In the genomic region with DNA sequence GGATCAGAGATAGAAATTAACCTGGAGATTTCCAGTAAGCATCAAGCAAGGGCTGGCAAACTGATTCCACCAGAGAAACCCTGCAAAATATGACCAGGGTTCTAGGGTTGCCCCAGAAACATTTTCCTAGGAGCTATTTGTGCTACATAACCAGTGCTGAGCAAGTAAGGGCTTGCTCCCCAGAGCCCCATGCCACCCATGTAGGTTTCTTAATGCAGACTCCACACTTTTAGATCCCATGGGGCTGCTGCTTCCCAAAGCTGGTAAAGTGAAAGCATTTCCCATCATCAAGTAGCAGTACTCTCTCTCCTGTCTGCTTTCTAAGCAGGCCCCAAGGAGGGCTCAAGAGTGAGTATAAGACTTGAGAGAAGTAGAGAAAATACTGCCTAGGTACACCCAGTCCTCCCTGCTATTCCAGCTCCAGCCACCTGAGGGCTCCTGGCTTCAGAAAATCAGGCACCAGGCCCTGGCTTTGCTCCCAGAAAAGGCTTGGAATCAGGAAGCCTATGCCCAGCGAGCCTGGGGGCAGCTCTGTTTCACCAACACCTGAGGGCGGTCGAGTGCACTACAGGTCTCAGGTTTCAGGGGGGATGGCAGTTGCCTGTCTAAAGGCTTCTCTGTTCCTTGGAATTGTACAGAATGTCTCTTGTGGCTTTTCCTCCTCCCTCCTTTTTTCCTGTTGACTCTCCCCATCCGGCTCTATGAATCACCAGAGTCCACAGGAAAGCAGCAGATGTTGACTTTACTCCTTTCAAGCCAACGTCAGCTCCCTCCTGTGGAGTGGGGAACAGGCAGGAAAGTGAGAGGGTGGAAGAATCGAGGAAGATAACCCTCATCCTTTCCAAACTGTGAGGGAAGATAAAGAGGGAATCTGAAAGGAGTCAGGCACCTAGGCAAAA, we compare ENCODE assay signal across 8 cellular contexts. TPM values are rescaled to one million over a fixed set of nuclear protein-coding genes. Genes with fewer than 3 reads are reported as not detected.
DNase-seq lines count a peak whose midpoint lies in the region; ATAC-seq, FAIRE-seq and TF ChIP-seq lines count a peak whose summit lies in the region.

No MANE protein-coding gene starts in this region.

- TF ChIP-seq CTCF in HL-60 (IDR thresholded peaks at IDR 0.05; ENCODE audit: insufficient read depth, low read length) (peak; percentile 95), H1 (IDR thresholded peaks at IDR 0.05; ENCODE audit: control extremely low read depth in 1 of 3, insufficient read depth in 1 of 3, low read depth in 1 of 3, low read length in 3 of 3) (peak; percentile 84 to 99 (median 99)), lower lobe of right lung (IDR thresholded peaks at IDR 0.05) (peak; percentile 94)

- H2BK12ac ChIP-seq in H1 (ENCODE audit: low read depth, low read length), result peak overlapping the region; percentile 27; the same call in 1 of the 2 replicates

- H2BK20ac ChIP-seq in H1 (ENCODE audit: low read length), result no peak overlapping the region

- no peak overlapping the region for H2AK5ac ChIP-seq in H1 (ENCODE audit: low read depth, low read length)

- TF ChIP-seq RAD21 in H1 (IDR thresholded peaks at IDR 0.05 in 1 of 2, conservative IDR thresholded peaks at IDR 0.05 in 1 of 2; ENCODE audit: low read depth in 2 of 2, low read length in 2 of 2), result peak; percentile 96 to 99

- no peaks in the 10 kb centered on the region for H3K9me3 ChIP-seq in CD4-positive, alpha-beta memory T cell (ENCODE audit: control insufficient read depth in 1 of 2, low read length in 2 of 2)
- H3K9me3 ChIP-seq in H1 (ENCODE audit: insufficient read depth in 2 of 2, low read depth in 1 of 2, low read length in 1 of 2) (no peaks in the 10 kb centered on the region), lower lobe of right lung (no peaks in the 10 kb centered on the region)

- no peak overlapping the region for H3K9ac ChIP-seq in H1 (replicated peaks in 1 of 4; ENCODE audit: extremely low read depth in 1 of 4, low read depth in 3 of 4, low read length in 3 of 4)

- 14% methylated on average over 6 of the region's 6 CpGs; no CpG with 5 or more reads in 1 of the 2 experiments for WGBS in H1 (ENCODE audit: extremely low coverage in 1 of 2, insufficient coverage in 1 of 2, insufficient read length in 1 of 2, insufficient replicate concordance in 2 of 2, low coverage in 1 of 2, low lambda C conversion rate in 2 of 2, missing lambda C conversion rate in 1 of 2), 2 experiments

- peak overlapping the region; percentile 88 for H2AFZ ChIP-seq in H1 (ENCODE audit: low read length)

- H2BK120ac ChIP-seq in H1 (replicated peaks; ENCODE audit: low read depth, low read length), result no peak overlapping the region

- no peak overlapping the region for H3K23ac ChIP-seq in H1 (ENCODE audit: insufficient read length)

- no peaks in the 10 kb centered on the region for H3K27me3 ChIP-seq in CD4-positive, alpha-beta memory T cell (ENCODE audit: insufficient read depth, low read length)
- H3K27me3 ChIP-seq in HL-60 (ENCODE audit: insufficient read depth, poor library complexity, severe bottlenecking), result no peaks in the 10 kb centered on the region
- H3K27me3 ChIP-seq in H1 (replicated peaks in 1 of 4; ENCODE audit: control insufficient read depth in 3 of 4, extremely low read depth in 1 of 4, insufficient read depth in 3 of 4, low read length in 3 of 4), result no peaks in the 10 kb centered on the region
- H3K27me3 ChIP-seq in lower lobe of right lung (ENCODE audit: low read depth), result no peaks in the 10 kb centered on the region

- no peak overlapping the region for H3K27ac ChIP-seq in CD4-positive, alpha-beta memory T cell (ENCODE audit: low read depth, low read length)
- no peak overlapping the region for H3K27ac ChIP-seq in HL-60 (replicated peaks)
- no peak overlapping the region for H3K27ac ChIP-seq in H1 (ENCODE audit: low read depth, low read length)
- H3K27ac ChIP-seq in lower lobe of right lung, result peak overlapping the region; percentile 88

- H3K4me1 Mint-ChIP-seq in CD4-positive, alpha-beta memory T cell, result peaks cover 0 to 2% (median under 1%) of the 10 kb centered on the region in 4 donors
- H3K4me1 Mint-ChIP-seq in activated CD8-positive, alpha-beta T cell treated with anti-CD3 and anti-CD28 coated beads, Interleukin-2, amount 10 ng/mL, durations not matched to agents 7 days and 5 days (ENCODE audit: low read depth), result peaks cover 1% of the 10 kb centered on the region

- H3K4me3 Mint-ChIP-seq in CD4-positive, alpha-beta memory T cell, result no peak overlapping the region
- no peak overlapping the region for H3K4me3 Mint-ChIP-seq in activated CD8-positive, alpha-beta T cell treated with anti-CD3 and anti-CD28 coated beads, Interleukin-2, amount 10 ng/mL, durations not matched to agents 7 days and 5 days

- H4K91ac ChIP-seq in H1 (replicated peaks; ENCODE audit: insufficient read length, low read length), result no peak overlapping the region

- no peaks in the 10 kb centered on the region for H4K20me1 ChIP-seq in H1 (replicated peaks in 1 of 2; ENCODE audit: control insufficient read depth in 1 of 2, insufficient read depth in 2 of 2, low read length in 2 of 2)

- peak overlapping the region; percentile 99 for H2BK15ac ChIP-seq in H1 (ENCODE audit: low read length)

- peak overlapping the region; percentile 68; the same call in 1 of the 2 replicates for H3K18ac ChIP-seq in H1 (ENCODE audit: extremely low read depth, low read length)

- no peaks in the 10 kb centered on the region for H3K79me2 ChIP-seq in H1 (ENCODE audit: control insufficient read depth in 1 of 2, insufficient read depth in 2 of 2, low read length in 2 of 2)

- DNase-seq in CD4-positive, alpha-beta memory T cell, result peak; percentile 21 to 50 (median 38)
- DNase-seq in HL-60 (ENCODE audit: low read depth in 1 of 2, low spot score in 1 of 2) (peak; percentile 48 to 61), NCI-H748 (lab: John Stamatoyannopoulos, UW; ENCODE audit: unreplicated experiment) (peak; percentile 98), H1 (ENCODE audit: low read depth in 1 of 2, low spot score in 2 of 2) (peak; percentile 94 to 96), lower lobe of right lung (peak; percentile 95)
- peak; percentile 62 for DNase-seq in activated CD8-positive, alpha-beta T cell treated with anti-CD3 and anti-CD28 coated beads, Interleukin-2, amount 10 ng/mL, durations not matched to agents 7 days and 5 days
- DNase-seq in stimulated activated CD4-positive, alpha-beta T cell treated with anti-CD3 and anti-CD28 coated beads, Interleukin-4, amount 100 ng/mL, for 4 hours, result peak; percentile 33 to 43

- TF ChIP-seq POLR2A in H1 (IDR thresholded peaks at IDR 0.05; ENCODE audit: control extremely low read depth in 1 of 2, low read depth in 2 of 2, low read length in 2 of 2), result peak in 1 of 2 experiments; percentile 27; a peak in 1 of 3 replicates

- CTCF ChIA-PET in CD4-positive, alpha-beta memory T cell (lab: Charles Lee; ENCODE audit: partially characterized antibody), result interaction anchor here (0.7 to 4.4 kb wide), 23 partner anchors 10 to 134 kb away, joined by 3 to 43 read pairs (median 5); partner anchors contain the start of genes HJV, ITGA10, LIX1L and NUDT17
- CTCF ChIA-PET in activated CD8-positive, alpha-beta T cell treated with anti-CD3 and anti-CD28 coated beads, Interleukin-2, amount 10 ng/mL, durations not matched to agents 7 days and 5 days (lab: Charles Lee), result interaction anchor here (0.8 to 4.7 kb wide), 33 partner anchors 8 to 140 kb away, joined by 3 to 41 read pairs (median 6); partner anchors contain the start of genes ANKRD34A, ITGA10, LIX1L and NUDT17
- CTCF ChIA-PET in H1 (lab: Charles Lee; ENCODE audit: partially characterized antibody), result interaction anchor here (1.1 to 8.7 kb wide), 35 partner anchors 8 to 144 kb away, joined by 3 to 146 read pairs (median 8); partner anchors contain the start of genes ANKRD34A, ITGA10, LIX1L and NUDT17

- no peaks in the 10 kb centered on the region for H3K79me1 ChIP-seq in H1 (ENCODE audit: low read depth, low read length)

- H3K36me3 Mint-ChIP-seq in CD4-positive, alpha-beta memory T cell, result no peaks in the 10 kb centered on the region
- no peaks in the 10 kb centered on the region for H3K36me3 Mint-ChIP-seq in activated CD8-positive, alpha-beta T cell treated with anti-CD3 and anti-CD28 coated beads, Interleukin-2, amount 10 ng/mL, durations not matched to agents 7 days and 5 days (ENCODE audit: low read depth)

- peak; percentile 78 for ATAC-seq in activated CD8-positive, alpha-beta T cell treated with anti-CD3 and anti-CD28 coated beads, Interleukin-2, amount 10 ng/mL, durations not matched to agents 7 days and 5 days
- ATAC-seq in lower lobe of right lung (peak; percentile 95 to 96), HG03457 (IDR thresholded peaks at IDR 0.05; ENCODE audit: unreplicated experiment) (no peak)

- intact Hi-C loops in CD4-positive, alpha-beta memory T cell (cut with micrococcal nuclease), result loop anchor here (1.0 kb wide), 1 partner anchor 121 kb away; no protein-coding TSS in a partner anchor
- intact Hi-C loops in lower lobe of right lung (cut with DNase I), result no loop called here

- peak overlapping the region; percentile 57; the same call in 1 of the 2 replicates for H2BK5ac ChIP-seq in H1 (ENCODE audit: low read depth, low read length)

- H3K23me2 ChIP-seq in H1 (ENCODE audit: low read depth, low read length), result no peaks in the 10 kb centered on the region

- no peaks in the 10 kb centered on the region for H3K9me3 Mint-ChIP-seq in CD4-positive, alpha-beta memory T cell
- no peaks in the 10 kb centered on the region for H3K9me3 Mint-ChIP-seq in activated CD8-positive, alpha-beta T cell treated with anti-CD3 and anti-CD28 coated beads, Interleukin-2, amount 10 ng/mL, durations not matched to agents 7 days and 5 days (ENCODE audit: insufficient read depth)

- no peak overlapping the region for H3K4me3 ChIP-seq in CD4-positive, alpha-beta memory T cell (ENCODE audit: low read length in 2 of 2)
- H3K4me3 ChIP-seq in HL-60 (replicated peaks; ENCODE audit: insufficient read depth, low read length) (no peak overlapping the region), H1 (ENCODE audit: extremely low read depth in 1 of 4, insufficient read depth in 2 of 4, low read depth in 3 of 4, low read length in 4 of 4) (peak overlapping the region in 3 of 4 experiments; percentile 2 to 48 (median 3); a peak in 4 of 8 replicates), lower lobe of right lung (peak overlapping the region; percentile 29)

- H3K27ac Mint-ChIP-seq in CD4-positive, alpha-beta memory T cell, result no peak overlapping the region
- H3K27ac Mint-ChIP-seq in activated CD8-positive, alpha-beta T cell treated with anti-CD3 and anti-CD28 coated beads, Interleukin-2, amount 10 ng/mL, durations not matched to agents 7 days and 5 days, result peak overlapping the region; percentile 40

- H3K4me1 ChIP-seq in CD4-positive, alpha-beta memory T cell (ENCODE audit: insufficient read depth, low read length), result no peaks in the 10 kb centered on the region
- peaks cover 0 to 6% (median 4%) of the 10 kb centered on the region in 4 experiments; a peak in 3 of 7 replicates for H3K4me1 ChIP-seq in H1 (replicated peaks in 1 of 4; ENCODE audit: control insufficient read depth in 3 of 4, insufficient read depth in 4 of 4, low read length in 3 of 4)
- H3K4me1 ChIP-seq in lower lobe of right lung, result peaks cover 34% of the 10 kb centered on the region

- no peak for TF ChIP-seq EP300 in H1 (IDR thresholded peaks at IDR 0.05; ENCODE audit: borderline replicate concordance in 1 of 2, low read depth in 2 of 2, low read length in 2 of 2)

- H3K36me3 ChIP-seq in CD4-positive, alpha-beta memory T cell (ENCODE audit: insufficient read depth, low read length), result no peaks in the 10 kb centered on the region
- H3K36me3 ChIP-seq in H1 (ENCODE audit: control insufficient read depth in 2 of 4, insufficient read depth in 4 of 4, low read length in 3 of 4) (no peaks in the 10 kb centered on the region), lower lobe of right lung (no peaks in the 10 kb centered on the region)

- H4K8ac ChIP-seq in H1 (ENCODE audit: extremely low read depth, insufficient read depth, low read length), result no peak overlapping the region

- FAIRE-seq in H1 (lab: Jason Lieb, UNC), result peak; percentile 80

- H3K4ac ChIP-seq in H1 (replicated peaks; ENCODE audit: insufficient read length, low read depth, low read length), result no peak overlapping the region

- H3K14ac ChIP-seq in H1 (ENCODE audit: insufficient read length), result no peak overlapping the region

- peaks cover 0 to under 1% of the 10 kb centered on the region in 2 donors for H3K27me3 Mint-ChIP-seq in CD4-positive, alpha-beta memory T cell
- H3K27me3 Mint-ChIP-seq in activated CD8-positive, alpha-beta T cell treated with anti-CD3 and anti-CD28 coated beads, Interleukin-2, amount 10 ng/mL, durations not matched to agents 7 days and 5 days (ENCODE audit: low read depth), result no peaks in the 10 kb centered on the region

- H4K5ac ChIP-seq in H1 (ENCODE audit: insufficient read length, low read depth, low read length), result no peak overlapping the region

- H3K56ac ChIP-seq in H1 (replicated peaks; ENCODE audit: insufficient read length, low read depth, low read length), result no peak overlapping the region

- POLR2A ChIA-PET in CD4-positive, alpha-beta memory T cell (lab: Charles Lee; ENCODE audit: partially characterized antibody), result interaction anchor here (0.7 to 2.8 kb wide), 6 partner anchors 27 to 115 kb away, joined by 3 to 12 read pairs (median 4); partner anchors contain the start of genes NUDT17, PIAS3 and RBM8A
- POLR2A ChIA-PET in activated CD8-positive, alpha-beta T cell treated with anti-CD3 and anti-CD28 coated beads, Interleukin-2, amount 10 ng/mL, durations not matched to agents 7 days and 5 days (lab: Charles Lee), result interaction anchor here (0.9 to 1.2 kb wide), 2 partner anchors 19 to 32 kb away, joined by 3 read pairs; no protein-coding TSS in a partner anchor
- POLR2A ChIA-PET in H1 (lab: Charles Lee; ENCODE audit: partially characterized antibody), result interaction anchor here (0.5 to 2.1 kb wide), 13 partner anchors 10 to 160 kb away, joined by 3 to 8 read pairs (median 3); partner anchors contain the start of genes NUDT17 and PEX11B

- H3K4me2 ChIP-seq in H1 (ENCODE audit: insufficient read depth in 1 of 2, low read depth in 2 of 2, low read length in 2 of 2), result peak overlapping the region; percentile 30 to 57; a peak in 3 of 4 replicates

RNA-seq across cellular contexts. Expression of gene ANKRD35, which starts 6.2 kb away (rescaled TPM):
- total RNA-seq in CD4-positive, alpha-beta memory T cell, result not detected
- under 1 TPM in 1 of 2 donors, not detected in 1; 0.34 TPM for polyA plus RNA-seq in CD4-positive, alpha-beta memory T cell
- 1 to 10 TPM in 1 of 2 experiments, under 1 TPM in 1; 0.76 to 1.1 TPM for total RNA-seq in activated CD8-positive, alpha-beta T cell treated with anti-CD3 and anti-CD28 coated beads, Interleukin-2, amount 10 ng/mL, durations not matched to agents 7 days and 5 days
- 2.2 and 3.0 TPM in 2 replicates for total RNA-seq in H1 (2021; fragmentation: NEBNext Ultra II Directional; extraction: Animal tissue kit (Norgen Biotek cat#: 25700))
- polyA plus RNA-seq in H1 (2011; rRNA removed), result 1.4 and 1.6 TPM in 2 replicates
- polyA plus RNA-seq in H1 (2011; cell fraction: cytosol; rRNA removed), result 2.3 TPM
- polyA plus RNA-seq in H1 (2011; cell fraction: nucleus; rRNA removed), result 1.1 TPM
- polyA plus RNA-seq in H1 (2012, experiment 1 of 2), result 2.7 to 4.6 TPM (median 3.3 TPM) in 4 replicates
- polyA plus RNA-seq in H1 (2012, experiment 2 of 2), result 1.1 TPM
- 1.5 TPM for polyA plus RNA-seq in H1 (2013, experiment 1 of 2)
- polyA plus RNA-seq in H1 (2013, experiment 2 of 2), result 1.2 TPM
- 0.28 and 0.54 TPM in 2 replicates for polyA minus RNA-seq in H1 (2011; rRNA and poly(A)+ RNA removed)
- polyA minus RNA-seq in H1 (2011; cell fraction: cytosol; rRNA and poly(A)+ RNA removed), result 1.5 TPM
- 0.90 TPM for polyA minus RNA-seq in H1 (2011; cell fraction: nucleus; rRNA and poly(A)+ RNA removed)
- 1.5 TPM for total RNA-seq in lower lobe of right lung

RNA-seq across cellular contexts. Expression of gene ITGA10, which starts 18.0 kb away (rescaled TPM):
- total RNA-seq in CD4-positive, alpha-beta memory T cell, result 1 to 10 TPM; 5.4 to 5.5 TPM
- under 1 TPM; 0.17 to 0.30 TPM for polyA plus RNA-seq in CD4-positive, alpha-beta memory T cell
- 1 to 10 TPM; 2.2 to 2.9 TPM for total RNA-seq in activated CD8-positive, alpha-beta T cell treated with anti-CD3 and anti-CD28 coated beads, Interleukin-2, amount 10 ng/mL, durations not matched to agents 7 days and 5 days
- 0.45 and 0.48 TPM in 2 replicates for total RNA-seq in H1 (2021; fragmentation: NEBNext Ultra II Directional; extraction: Animal tissue kit (Norgen Biotek cat#: 25700))
- polyA plus RNA-seq in H1 (2011; rRNA removed), result 0.09 and 0.11 TPM in 2 replicates
- 0.10 TPM for polyA plus RNA-seq in H1 (2011; cell fraction: cytosol; rRNA removed)
- polyA plus RNA-seq in H1 (2011; cell fraction: nucleus; rRNA removed), result 0.19 TPM
- 0.10 to 0.16 TPM (median 0.11 TPM) in 3 of 4 replicates, not detected in the other for polyA plus RNA-seq in H1 (2012, experiment 1 of 2)
- 0.12 TPM for polyA plus RNA-seq in H1 (2012, experiment 2 of 2)
- 0.06 TPM for polyA plus RNA-seq in H1 (2013, experiment 1 of 2)
- polyA plus RNA-seq in H1 (2013, experiment 2 of 2), result 0.11 TPM
- polyA minus RNA-seq in H1 (2011; rRNA and poly(A)+ RNA removed), result 0.06 and 0.32 TPM in 2 replicates
- not detected for polyA minus RNA-seq in H1 (2011; cell fraction: cytosol; rRNA and poly(A)+ RNA removed)
- 0.40 TPM for polyA minus RNA-seq in H1 (2011; cell fraction: nucleus; rRNA and poly(A)+ RNA removed)
- total RNA-seq in lower lobe of right lung, result 7.7 TPM

RNA-seq across cellular contexts. Expression of gene PEX11B, which starts 26.7 kb away (rescaled TPM):
- 10 to 100 TPM; 34.7 to 38.7 TPM for total RNA-seq in CD4-positive, alpha-beta memory T cell
- polyA plus RNA-seq in CD4-positive, alpha-beta memory T cell, result 10 to 100 TPM; 54.4 to 55.3 TPM
- 10 to 100 TPM; 33.3 to 35.9 TPM for total RNA-seq in activated CD8-positive, alpha-beta T cell treated with anti-CD3 and anti-CD28 coated beads, Interleukin-2, amount 10 ng/mL, durations not matched to agents 7 days and 5 days
- total RNA-seq in H1 (2021; fragmentation: NEBNext Ultra II Directional; extraction: Animal tissue kit (Norgen Biotek cat#: 25700)), result 8.1 and 9.1 TPM in 2 replicates
- polyA plus RNA-seq in H1 (2011; rRNA removed), result 11.0 and 15.1 TPM in 2 replicates
- 16.1 TPM for polyA plus RNA-seq in H1 (2011; cell fraction: cytosol; rRNA removed)
- 8.0 TPM for polyA plus RNA-seq in H1 (2011; cell fraction: nucleus; rRNA removed)
- polyA plus RNA-seq in H1 (2012, experiment 1 of 2), result 8.3 to 11.9 TPM (median 10.0 TPM) in 4 replicates
- 7.0 TPM for polyA plus RNA-seq in H1 (2012, experiment 2 of 2)
- 9.0 TPM for polyA plus RNA-seq in H1 (2013, experiment 1 of 2)
- polyA plus RNA-seq in H1 (2013, experiment 2 of 2), result 9.2 TPM
- polyA minus RNA-seq in H1 (2011; rRNA and poly(A)+ RNA removed), result 9.0 and 12.4 TPM in 2 replicates
- 15.9 TPM for polyA minus RNA-seq in H1 (2011; cell fraction: cytosol; rRNA and poly(A)+ RNA removed)
- polyA minus RNA-seq in H1 (2011; cell fraction: nucleus; rRNA and poly(A)+ RNA removed), result 2.7 TPM
- 28.6 TPM for total RNA-seq in lower lobe of right lung

RNA-seq across cellular contexts. Expression of gene PIAS3, which starts 33.0 kb away (rescaled TPM):
- 10 to 100 TPM; 30.3 to 33.6 TPM for total RNA-seq in CD4-positive, alpha-beta memory T cell
- 10 to 100 TPM in 1 of 2 donors, 1 to 10 TPM in 1; 8.8 to 17.8 TPM for polyA plus RNA-seq in CD4-positive, alpha-beta memory T cell
- 10 to 100 TPM; 19.8 to 23.7 TPM for total RNA-seq in activated CD8-positive, alpha-beta T cell treated with anti-CD3 and anti-CD28 coated beads, Interleukin-2, amount 10 ng/mL, durations not matched to agents 7 days and 5 days
- 36.7 and 40.7 TPM in 2 replicates for total RNA-seq in H1 (2021; fragmentation: NEBNext Ultra II Directional; extraction: Animal tissue kit (Norgen Biotek cat#: 25700))
- 49.9 and 73.8 TPM in 2 replicates for polyA plus RNA-seq in H1 (2011; rRNA removed)
- polyA plus RNA-seq in H1 (2011; cell fraction: cytosol; rRNA removed), result 28.8 TPM
- 99.2 TPM for polyA plus RNA-seq in H1 (2011; cell fraction: nucleus; rRNA removed)
- 40.5 to 52.2 TPM (median 46.3 TPM) in 4 replicates for polyA plus RNA-seq in H1 (2012, experiment 1 of 2)
- 44.2 TPM for polyA plus RNA-seq in H1 (2012, experiment 2 of 2)
- 40.9 TPM for polyA plus RNA-seq in H1 (2013, experiment 1 of 2)
- polyA plus RNA-seq in H1 (2013, experiment 2 of 2), result 39.1 TPM
- polyA minus RNA-seq in H1 (2011; rRNA and poly(A)+ RNA removed), result 20.0 and 23.6 TPM in 2 replicates
- polyA minus RNA-seq in H1 (2011; cell fraction: cytosol; rRNA and poly(A)+ RNA removed), result 24.3 TPM
- polyA minus RNA-seq in H1 (2011; cell fraction: nucleus; rRNA and poly(A)+ RNA removed), result 34.7 TPM
- 27.7 TPM for total RNA-seq in lower lobe of right lung

RNA-seq across cellular contexts. Expression of gene RBM8A, which starts 35.4 kb away (rescaled TPM):
- 100 to 1,000 TPM; 116 to 122 TPM for total RNA-seq in CD4-positive, alpha-beta memory T cell
- 100 to 1,000 TPM; 129 to 169 TPM for polyA plus RNA-seq in CD4-positive, alpha-beta memory T cell
- 100 to 1,000 TPM; 202 to 204 TPM for total RNA-seq in activated CD8-positive, alpha-beta T cell treated with anti-CD3 and anti-CD28 coated beads, Interleukin-2, amount 10 ng/mL, durations not matched to agents 7 days and 5 days
- total RNA-seq in H1 (2021; fragmentation: NEBNext Ultra II Directional; extraction: Animal tissue kit (Norgen Biotek cat#: 25700)), result 216 and 222 TPM in 2 replicates
- polyA plus RNA-seq in H1 (2011; rRNA removed), result 119 and 125 TPM in 2 replicates
- 276 TPM for polyA plus RNA-seq in H1 (2011; cell fraction: cytosol; rRNA removed)
- 32.3 TPM for polyA plus RNA-seq in H1 (2011; cell fraction: nucleus; rRNA removed)
- 255 to 301 TPM (median 263 TPM) in 4 replicates for polyA plus RNA-seq in H1 (2012, experiment 1 of 2)
- polyA plus RNA-seq in H1 (2012, experiment 2 of 2), result 80.5 TPM
- polyA plus RNA-seq in H1 (2013, experiment 1 of 2), result 166 TPM
- 182 TPM for polyA plus RNA-seq in H1 (2013, experiment 2 of 2)
- polyA minus RNA-seq in H1 (2011; rRNA and poly(A)+ RNA removed), result 35.1 and 39.6 TPM in 2 replicates
- 52.5 TPM for polyA minus RNA-seq in H1 (2011; cell fraction: cytosol; rRNA and poly(A)+ RNA removed)
- polyA minus RNA-seq in H1 (2011; cell fraction: nucleus; rRNA and poly(A)+ RNA removed), result 34.9 TPM
- 109 TPM for total RNA-seq in lower lobe of right lung

Comparison
In these comparisons a context has a peak if more than half of its experiments do, and no peak if none do; other contexts are left out.
1. DNase-seq: peak in every context shown above with its lines; median percentile 98 in NCI-H748; 95 in H1; 95 in lower lobe of right lung; 62 in activated CD8-positive, alpha-beta T cell treated with anti-CD3 and anti-CD28 coated beads, Interleukin-2, amount 10 ng/mL, durations not matched to agents 7 days and 5 days; 54 in HL-60; 38 in CD4-positive, alpha-beta memory T cell; 38 in stimulated activated CD4-positive, alpha-beta T cell treated with anti-CD3 and anti-CD28 coated beads, Interleukin-4, amount 100 ng/mL, for 4 hours.
2. H3K4me3 ChIP-seq: peak in H1 (3 of 4) and lower lobe of right lung (single experiment); none in CD4-positive, alpha-beta memory T cell (0 of 2) and HL-60 (single experiment).
3. Peak in every context shown above with its lines, with median percentiles within 50 percentile points of each other: CTCF ChIP-seq.